ENCODE assay signal across 8 cellular contexts in the genomic region with DNA sequence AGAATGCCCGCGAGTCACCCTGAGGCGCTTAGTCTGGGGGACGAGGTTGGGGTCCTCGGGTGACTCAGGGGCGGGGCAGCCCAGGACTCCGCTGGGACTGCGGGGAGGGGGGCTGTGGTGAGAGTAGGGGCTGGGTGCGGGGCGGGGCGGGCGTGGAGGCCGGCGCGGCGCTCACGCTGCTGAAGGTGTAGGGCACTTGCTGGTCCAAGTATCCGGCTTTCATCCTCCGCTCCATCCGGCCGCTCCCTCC. TPM values are rescaled to one million over a fixed set of nuclear protein-coding genes. Genes with fewer than 3 reads are reported as not detected.
A peak's percentile ranks its signal among the peaks of the same experiment; 100 is the strongest.
DNase-seq lines count a peak whose midpoint lies in the region; ATAC-seq, FAIRE-seq and TF ChIP-seq lines count a peak whose summit lies in the region.

No MANE protein-coding gene starts in this region.

- H3K9me3 Mint-ChIP-seq in T-cell (no peaks in the 10 kb centered on the region), natural killer cell (no peaks in the 10 kb centered on the region)

- peak in 2 of 4 experiments; percentile 3 to 7 for ATAC-seq in T-cell (replicated peaks in 1 of 4)
- ATAC-seq in natural killer cell: peak in 1 of 3 donors; percentile 6
- ATAC-seq in HG03354 (IDR thresholded peaks at IDR 0.05; ENCODE audit: poor library complexity, severe bottlenecking, unreplicated experiment): no peak

- H3K36me3 ChIP-seq in H1 (ENCODE audit: control insufficient read depth in 2 of 4, insufficient read depth in 4 of 4, low read length in 3 of 4): no peaks in the 10 kb centered on the region

- peaks cover 22 to 27% (median 23%) of the 10 kb centered on the region in 3 donors for H3K4me1 Mint-ChIP-seq in T-cell
- peaks cover 19 to 21% of the 10 kb centered on the region in 2 donors for H3K4me1 Mint-ChIP-seq in natural killer cell

- H2AK5ac ChIP-seq in H1 (ENCODE audit: low read depth, low read length): no peak overlapping the region

- peak overlapping the region; percentile 56 to 71 (median 64) for H3K4me3 ChIP-seq in H1 (ENCODE audit: extremely low read depth in 1 of 4, insufficient read depth in 2 of 4, low read depth in 3 of 4, low read length in 4 of 4)

- peak overlapping the region; percentile 62 for H3K56ac ChIP-seq in H1 (replicated peaks; ENCODE audit: insufficient read length, low read depth, low read length)

- H3K4me2 ChIP-seq in H1 (ENCODE audit: insufficient read depth in 1 of 2, low read depth in 2 of 2, low read length in 2 of 2): peak overlapping the region; percentile 78 to 88

- TF ChIP-seq EP300 in H1 (IDR thresholded peaks at IDR 0.05; ENCODE audit: borderline replicate concordance in 1 of 2, low read depth in 2 of 2, low read length in 2 of 2): no peak

- no peak overlapping the region for H2BK20ac ChIP-seq in H1 (ENCODE audit: low read length)

- peak overlapping the region; percentile 31 for H4K8ac ChIP-seq in H1 (ENCODE audit: extremely low read depth, insufficient read depth, low read length)

- peaks cover 11% of the 10 kb centered on the region for H3K79me1 ChIP-seq in H1 (ENCODE audit: low read depth, low read length)

- H3K4me3 Mint-ChIP-seq in T-cell (peak overlapping the region; percentile 52 to 89 (median 69)), natural killer cell (peak overlapping the region; percentile 79)

- peak overlapping the region; percentile 12; the same call in 1 of the 2 replicates for H3K18ac ChIP-seq in H1 (ENCODE audit: extremely low read depth, low read length)

- peaks cover 19% of the 10 kb centered on the region for H3K23me2 ChIP-seq in H1 (ENCODE audit: low read depth, low read length)

- no peak overlapping the region; the same call in 1 of the 2 replicates for H3K27ac ChIP-seq in H1 (ENCODE audit: low read depth, low read length)

- H3K27ac Mint-ChIP-seq in T-cell (no peak overlapping the region), natural killer cell (peak overlapping the region in 1 of 2 donors; percentile 72)

- DNase-seq in activated CD4-positive, CD25-positive, alpha-beta regulatory T cell treated with anti-CD3 and anti-CD28 coated beads, Interleukin-2, amount 50 U/mL, for 72 hours: peak; percentile 33
- no peak for DNase-seq in activated CD4-positive, CD25-positive, alpha-beta regulatory T cell (lab: John Stamatoyannopoulos, UW)
- DNase-seq in T-cell (peak in 11 of 34 experiments; percentile 2 to 17 (median 8)), H1 (ENCODE audit: low read depth in 1 of 2, low spot score in 2 of 2) (peak in 1 of 2 experiments; percentile 86), natural killer cell (peak; percentile 21), occipital lobe (lab: John Stamatoyannopoulos, UW) (no peak), NCI-H446 (lab: John Stamatoyannopoulos, UW) (no peak)

- no peak for TF ChIP-seq CTCF in H1 (IDR thresholded peaks at IDR 0.05; ENCODE audit: control extremely low read depth in 1 of 3, insufficient read depth in 1 of 3, low read depth in 1 of 3, low read length in 3 of 3)
- no peak for TF ChIP-seq CTCF in natural killer cell (IDR thresholded peaks at IDR 0.05)

- H3K4ac ChIP-seq in H1 (replicated peaks; ENCODE audit: insufficient read length, low read depth, low read length): no peak overlapping the region

- peak overlapping the region in 3 of 4 experiments; percentile 25 to 73 (median 67); a peak in 4 of 7 replicates for H3K9ac ChIP-seq in H1 (replicated peaks in 1 of 4; ENCODE audit: extremely low read depth in 1 of 4, low read depth in 3 of 4, low read length in 3 of 4)

- H4K5ac ChIP-seq in H1 (ENCODE audit: insufficient read length, low read depth, low read length): no peak overlapping the region

- no peak for TF ChIP-seq RAD21 in H1 (IDR thresholded peaks at IDR 0.05 in 1 of 2, conservative IDR thresholded peaks at IDR 0.05 in 1 of 2; ENCODE audit: low read depth in 2 of 2, low read length in 2 of 2)

- H3K27me3 Mint-ChIP-seq in T-cell: peaks cover 42 to 60% of the 10 kb centered on the region in 2 donors
- peaks cover 45 to 57% of the 10 kb centered on the region in 2 donors for H3K27me3 Mint-ChIP-seq in natural killer cell (ENCODE audit: low read depth in 2 of 2)

- TF ChIP-seq POLR2A in H1 (IDR thresholded peaks at IDR 0.05; ENCODE audit: control extremely low read depth in 1 of 2, low read depth in 2 of 2, low read length in 2 of 2): no peak

- H3K14ac ChIP-seq in H1 (ENCODE audit: insufficient read length): no peak overlapping the region

- H3K23ac ChIP-seq in H1 (ENCODE audit: insufficient read length): no peak overlapping the region

- H2BK5ac ChIP-seq in H1 (ENCODE audit: low read depth, low read length): peak overlapping the region; percentile 95; the same call in 1 of the 2 replicates

- CTCF ChIA-PET in T-cell (lab: Charles Lee): interaction anchor here in 1 of 2 donors (1.0 kb wide), 1 partner anchor 61 kb away, joined by 4 read pairs; a partner anchor contains a TSS
- CTCF ChIA-PET in H1 (lab: Charles Lee; ENCODE audit: partially characterized antibody): interaction anchor here (1.0 kb wide), 1 partner anchor 14 kb away, joined by 5 read pairs; no protein-coding TSS in a partner anchor

- H3K27me3 ChIP-seq in H1 (replicated peaks in 1 of 4; ENCODE audit: control insufficient read depth in 3 of 4, extremely low read depth in 1 of 4, insufficient read depth in 3 of 4, low read length in 3 of 4): peaks cover 0 to 12% (median 7%) of the 10 kb centered on the region in 4 experiments; a peak in 5 of 7 replicates

- no peak for FAIRE-seq in H1 (lab: Jason Lieb, UNC)

- no peak overlapping the region for H2BK15ac ChIP-seq in H1 (ENCODE audit: low read length)

- no peak overlapping the region for H2BK120ac ChIP-seq in H1 (replicated peaks; ENCODE audit: low read depth, low read length)

- H3K4me1 ChIP-seq in H1 (replicated peaks in 1 of 4; ENCODE audit: control insufficient read depth in 3 of 4, insufficient read depth in 4 of 4, low read length in 3 of 4): peaks cover 31 to 46% (median 40%) of the 10 kb centered on the region in 4 experiments

- H2AFZ ChIP-seq in H1 (ENCODE audit: low read length): no peak overlapping the region

- intact Hi-C loops in natural killer cell (cut with micrococcal nuclease): no loop called here

- H3K36me3 Mint-ChIP-seq in T-cell (no peaks in the 10 kb centered on the region), natural killer cell (no peaks in the 10 kb centered on the region)

- POLR2A ChIA-PET in T-cell (lab: Charles Lee): no interaction called here
- POLR2A ChIA-PET in H1 (lab: Charles Lee; ENCODE audit: partially characterized antibody): interaction anchor here (0.7 to 12.8 kb wide), 6 partner anchors 9 to 100 kb away, joined by 3 to 345 read pairs (median 8); no protein-coding TSS in a partner anchor

- no peaks in the 10 kb centered on the region for H3K9me3 ChIP-seq in H1 (ENCODE audit: insufficient read depth in 2 of 2, low read depth in 1 of 2, low read length in 1 of 2)

- no peak overlapping the region; the same call in 1 of the 2 replicates for H2BK12ac ChIP-seq in H1 (ENCODE audit: low read depth, low read length)

- peaks cover 17 to 44% of the 10 kb centered on the region in 2 experiments; a peak in 3 of 4 replicates for H3K79me2 ChIP-seq in H1 (ENCODE audit: control insufficient read depth in 1 of 2, insufficient read depth in 2 of 2, low read length in 2 of 2)

- H4K20me1 ChIP-seq in H1 (replicated peaks in 1 of 2; ENCODE audit: control insufficient read depth in 1 of 2, insufficient read depth in 2 of 2, low read length in 2 of 2): peaks cover 2 to 3% of the 10 kb centered on the region in 2 experiments

- 2% methylated on average over 8 of the region's 21 CpGs; no CpG with 5 or more reads in 1 of the 2 experiments for WGBS in H1 (ENCODE audit: extremely low coverage in 1 of 2, insufficient coverage in 1 of 2, insufficient read length in 1 of 2, insufficient replicate concordance in 2 of 2, low coverage in 1 of 2, low lambda C conversion rate in 2 of 2, missing lambda C conversion rate in 1 of 2), 2 experiments

- no peak overlapping the region for H4K91ac ChIP-seq in H1 (replicated peaks; ENCODE audit: insufficient read length, low read length)

TF ChIP-seq in H1, 55 proteins besides CTCF, POLR2A, EP300 and RAD21:
- TF ChIP-seq TEAD4 (IDR thresholded peaks at IDR 0.05; ENCODE audit: low read depth, low read length) (no peak), NRF1 (IDR thresholded peaks at IDR 0.05; ENCODE audit: low read depth, low read length) (no peak), TCF12 (IDR thresholded peaks at IDR 0.05; ENCODE audit: low read depth, low read length) (no peak), POLR2AphosphoS5 (IDR thresholded peaks at IDR 0.05; ENCODE audit: low read depth, low read length) (no peak), NANOG (IDR thresholded peaks at IDR 0.05; ENCODE audit: insufficient read depth, low read depth, low read length, poor library complexity, severe bottlenecking) (no peak), RBBP5 (IDR thresholded peaks at IDR 0.05; ENCODE audit: borderline replicate concordance, low read depth, low read length) (no peak), TAF7 (optimal IDR thresholded peaks at IDR 0.05; ENCODE audit: borderline replicate concordance, low read depth, low read length) (no peak), SAP30 (IDR thresholded peaks at IDR 0.05; ENCODE audit: insufficient read depth, insufficient replicate concordance, low read length) (no peak), SP4 (IDR thresholded peaks at IDR 0.05; ENCODE audit: low read length) (no peak), RNF2 (IDR thresholded peaks at IDR 0.05; ENCODE audit: borderline replicate concordance, low read depth, low read length, missing control alignments, poor library complexity, severe bottlenecking) (no peak), PHF8 (conservative IDR thresholded peaks at IDR 0.05; ENCODE audit: low read depth, low read length) (no peak; the same call in 1 of the 2 replicates), CBX8 (IDR thresholded peaks at IDR 0.05; ENCODE audit: borderline replicate concordance, low read depth, low read length) (no peak)
- TF ChIP-seq, protein P1, sequence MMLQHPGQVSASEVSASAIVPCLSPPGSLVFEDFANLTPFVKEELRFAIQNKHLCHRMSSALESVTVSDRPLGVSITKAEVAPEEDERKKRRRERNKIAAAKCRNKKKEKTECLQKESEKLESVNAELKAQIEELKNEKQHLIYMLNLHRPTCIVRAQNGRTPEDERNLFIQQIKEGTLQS (IDR thresholded peaks at IDR 0.05; ENCODE audit: insufficient read depth, low read depth, low read length): no peak

RNA-seq across cellular contexts. Expression of a gene that starts 0.8 kb away (rescaled TPM):
- total RNA-seq in T-cell (under 1 TPM in 3 of 5 donors, not detected in 2; 0.41 to 0.46 (median 0.44) TPM), natural killer cell (not detected), occipital lobe (1.4 TPM)
- total RNA-seq in H1 (2021; fragmentation: NEBNext Ultra II Directional; extraction: Animal tissue kit (Norgen Biotek cat#: 25700)): 137 and 143 TPM in 2 replicates
- polyA plus RNA-seq in H1 (2011; rRNA removed): 75.2 and 95.8 TPM in 2 replicates
- 68.9 TPM for polyA plus RNA-seq in H1 (2011; cell fraction: cytosol; rRNA removed)
- polyA plus RNA-seq in H1 (2011; cell fraction: nucleus; rRNA removed): 115 TPM
- 94.3 to 115 TPM (median 103 TPM) in 4 replicates for polyA plus RNA-seq in H1 (2012, experiment 1 of 2)
- polyA plus RNA-seq in H1 (2012, experiment 2 of 2): 146 TPM
- polyA plus RNA-seq in H1 (2013, experiment 1 of 2): 118 TPM
- polyA plus RNA-seq in H1 (2013, experiment 2 of 2): 117 TPM
- polyA minus RNA-seq in H1 (2011; rRNA and poly(A)+ RNA removed): 41.1 and 46.8 TPM in 2 replicates
- 52.2 TPM for polyA minus RNA-seq in H1 (2011; cell fraction: cytosol; rRNA and poly(A)+ RNA removed)
- 25.6 TPM for polyA minus RNA-seq in H1 (2011; cell fraction: nucleus; rRNA and poly(A)+ RNA removed)

Comparison
In these comparisons a context has a peak if more than half of its experiments do, and no peak if none do; other contexts are left out.
1. DNase-seq: peak in activated CD4-positive, CD25-positive, alpha-beta regulatory T cell treated with anti-CD3 and anti-CD28 coated beads, Interleukin-2, amount 50 U/mL, for 72 hours (single experiment) and natural killer cell (single experiment); none in activated CD4-positive, CD25-positive, alpha-beta regulatory T cell (0 of 4), occipital lobe (single experiment) and NCI-H446 (0 of 2).
2. RNA of a gene that starts 0.8 kb away (total RNA-seq): 137 to 143 TPM in H1; 1.4 TPM in occipital lobe (single experiment), 0.41 to 0.46 TPM in T-cell and not detected in natural killer cell; every median in the first group is over 10 times any median in the second.